ENCODE assay signal across 8 cellular contexts in genomic region chrX:47366051-47366722, GRCh38. TPM values are rescaled to one million over a fixed set of nuclear protein-coding genes. Genes with fewer than 3 reads are reported as not detected.
DNase-seq lines count a peak whose midpoint lies in the region; ATAC-seq lines count a peak whose summit lies in the region.

No MANE protein-coding gene starts in this region.

- ATAC-seq in HG02759 (IDR thresholded peaks at IDR 0.05; ENCODE audit: unreplicated experiment), result peak; percentile 52
- peak; percentile 68 for ATAC-seq in left lobe of liver

- DNase-seq in DMS153 treated with DMSO at 0.1 percent for 48 hours (lab: John Stamatoyannopoulos, UW; ENCODE audit: unreplicated experiment), result peak; percentile 72
- peak; percentile 98 for DNase-seq in NCI-H2227 treated with DMSO at 0.1 percent for 48 hours (lab: John Stamatoyannopoulos, UW)
- peak; percentile 63 to 69 for DNase-seq in activated CD4-positive, alpha-beta T cell treated with anti-CD3 and anti-CD28 coated beads, Interleukin-2, amount 50 U/mL, for 48 hours
- peak; percentile 51 to 61 for DNase-seq in dermis microvascular lymphatic vessel endothelial cell (ENCODE audit: low read depth in 2 of 2)
- DNase-seq in left lobe of liver (ENCODE audit: low spot score), result peak; percentile 41
- DNase-seq in stimulated activated CD4-positive, alpha-beta T cell treated with anti-CD3 and anti-CD28 coated beads, Interleukin-2, amount 100 ng/mL, for 24 hours, result peak; percentile 65 to 73
- no peak for DNase-seq in RKO (ENCODE audit: low spot score)

RNA-seq across cellular contexts. Expression of gene ZNF157, which starts 4.2 kb away (rescaled TPM):
- total RNA-seq in dermis microvascular lymphatic vessel endothelial cell (not detected in 2 replicates), left lobe of liver (not detected)
